ENCODE assay signal across 1 cellular context in the genomic region with DNA sequence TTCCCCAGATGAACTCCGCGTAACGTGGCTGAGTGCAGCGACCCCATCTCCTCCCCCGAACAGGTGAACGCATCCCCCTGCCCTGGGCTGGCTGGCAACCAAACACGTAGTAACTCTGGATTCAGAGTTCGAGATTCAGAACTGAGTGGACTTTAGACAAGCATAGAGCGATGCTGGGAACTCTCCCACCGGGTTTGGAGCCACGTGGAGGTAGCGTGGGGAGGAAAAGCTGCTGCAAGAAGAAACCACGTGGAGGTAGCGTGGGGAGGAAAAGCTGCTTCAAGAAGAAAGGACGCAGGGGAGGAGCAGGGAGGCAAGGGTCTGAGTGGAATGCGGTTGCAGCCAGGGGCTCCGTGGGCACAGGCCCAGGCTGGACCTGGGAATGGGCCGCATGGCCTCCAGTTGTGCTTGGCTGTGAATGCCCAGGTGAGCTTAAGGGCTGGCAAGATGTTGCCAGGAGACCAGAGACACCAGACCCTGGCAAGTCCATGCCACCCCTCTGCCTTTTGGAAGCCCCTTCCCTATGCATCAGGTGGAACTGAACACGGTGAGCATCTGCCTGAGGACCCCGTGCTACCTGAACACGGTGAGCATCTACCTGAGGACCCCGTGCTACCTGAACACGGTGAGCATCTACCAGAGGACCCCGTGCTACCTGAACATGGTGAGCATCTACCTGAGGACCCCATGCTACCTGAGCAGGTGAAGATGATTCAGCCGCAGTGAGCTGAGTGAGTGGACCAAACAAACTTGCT.
TF ChIP-seq lines count a peak whose summit lies in the region.

No MANE protein-coding gene starts in this region.

TF ChIP-seq in HepG2, 621 proteins besides CTCF, POLR2A, EP300 and RAD21 (continued from another document):
- TF ChIP-seq, protein P1, sequence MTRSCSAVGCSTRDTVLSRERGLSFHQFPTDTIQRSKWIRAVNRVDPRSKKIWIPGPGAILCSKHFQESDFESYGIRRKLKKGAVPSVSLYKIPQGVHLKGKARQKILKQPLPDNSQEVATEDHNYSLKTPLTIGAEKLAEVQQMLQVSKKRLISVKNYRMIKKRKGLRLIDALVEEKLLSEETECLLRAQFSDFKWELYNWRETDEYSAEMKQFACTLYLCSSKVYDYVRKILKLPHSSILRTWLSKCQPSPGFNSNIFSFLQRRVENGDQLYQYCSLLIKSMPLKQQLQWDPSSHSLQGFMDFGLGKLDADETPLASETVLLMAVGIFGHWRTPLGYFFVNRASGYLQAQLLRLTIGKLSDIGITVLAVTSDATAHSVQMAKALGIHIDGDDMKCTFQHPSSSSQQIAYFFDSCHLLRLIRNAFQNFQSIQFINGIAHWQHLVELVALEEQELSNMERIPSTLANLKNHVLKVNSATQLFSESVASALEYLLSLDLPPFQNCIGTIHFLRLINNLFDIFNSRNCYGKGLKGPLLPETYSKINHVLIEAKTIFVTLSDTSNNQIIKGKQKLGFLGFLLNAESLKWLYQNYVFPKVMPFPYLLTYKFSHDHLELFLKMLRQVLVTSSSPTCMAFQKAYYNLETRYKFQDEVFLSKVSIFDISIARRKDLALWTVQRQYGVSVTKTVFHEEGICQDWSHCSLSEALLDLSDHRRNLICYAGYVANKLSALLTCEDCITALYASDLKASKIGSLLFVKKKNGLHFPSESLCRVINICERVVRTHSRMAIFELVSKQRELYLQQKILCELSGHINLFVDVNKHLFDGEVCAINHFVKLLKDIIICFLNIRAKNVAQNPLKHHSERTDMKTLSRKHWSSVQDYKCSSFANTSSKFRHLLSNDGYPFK (CRISPR knock-in tag; IDR thresholded peaks at IDR 0.05; ENCODE audit: borderline replicate concordance): peak; percentile 57; the same call in 1 of the 2 replicates
- TF ChIP-seq PHF8 (CRISPR knock-in tag; IDR thresholded peaks at IDR 0.05) (no peak), MTA1 (CRISPR knock-in tag; IDR thresholded peaks at IDR 0.05; ENCODE audit: borderline replicate concordance) (peak; percentile 69; the same call in 1 of the 2 replicates), ZNF274 (CRISPR knock-in tag; IDR thresholded peaks at IDR 0.05) (0 out of 2 replicates have a peak, but pooled peaks have one; percentile 46), ZNF605 (CRISPR knock-in tag; IDR thresholded peaks at IDR 0.05) (0 out of 2 replicates have a peak, but pooled peaks have one; percentile 41), ZFP1 (CRISPR knock-in tag; IDR thresholded peaks at IDR 0.05) (no peak), MBD4 (IDR thresholded peaks at IDR 0.05; ENCODE audit: borderline replicate concordance, low read length) (no peak), ZBTB7A (CRISPR knock-in tag; IDR thresholded peaks at IDR 0.05) (0 out of 2 replicates have a peak, but pooled peaks have one; percentile 25), ZNF354B (CRISPR knock-in tag; IDR thresholded peaks at IDR 0.05) (no peak), ZMYM3 (CRISPR knock-in tag; IDR thresholded peaks at IDR 0.05) (no peak), NFE2L1 (CRISPR knock-in tag; IDR thresholded peaks at IDR 0.05; ENCODE audit: borderline replicate concordance) (no peak), ZNF569 (CRISPR knock-in tag; IDR thresholded peaks at IDR 0.05; ENCODE audit: borderline replicate concordance) (no peak)
- TF ChIP-seq, protein P2, sequence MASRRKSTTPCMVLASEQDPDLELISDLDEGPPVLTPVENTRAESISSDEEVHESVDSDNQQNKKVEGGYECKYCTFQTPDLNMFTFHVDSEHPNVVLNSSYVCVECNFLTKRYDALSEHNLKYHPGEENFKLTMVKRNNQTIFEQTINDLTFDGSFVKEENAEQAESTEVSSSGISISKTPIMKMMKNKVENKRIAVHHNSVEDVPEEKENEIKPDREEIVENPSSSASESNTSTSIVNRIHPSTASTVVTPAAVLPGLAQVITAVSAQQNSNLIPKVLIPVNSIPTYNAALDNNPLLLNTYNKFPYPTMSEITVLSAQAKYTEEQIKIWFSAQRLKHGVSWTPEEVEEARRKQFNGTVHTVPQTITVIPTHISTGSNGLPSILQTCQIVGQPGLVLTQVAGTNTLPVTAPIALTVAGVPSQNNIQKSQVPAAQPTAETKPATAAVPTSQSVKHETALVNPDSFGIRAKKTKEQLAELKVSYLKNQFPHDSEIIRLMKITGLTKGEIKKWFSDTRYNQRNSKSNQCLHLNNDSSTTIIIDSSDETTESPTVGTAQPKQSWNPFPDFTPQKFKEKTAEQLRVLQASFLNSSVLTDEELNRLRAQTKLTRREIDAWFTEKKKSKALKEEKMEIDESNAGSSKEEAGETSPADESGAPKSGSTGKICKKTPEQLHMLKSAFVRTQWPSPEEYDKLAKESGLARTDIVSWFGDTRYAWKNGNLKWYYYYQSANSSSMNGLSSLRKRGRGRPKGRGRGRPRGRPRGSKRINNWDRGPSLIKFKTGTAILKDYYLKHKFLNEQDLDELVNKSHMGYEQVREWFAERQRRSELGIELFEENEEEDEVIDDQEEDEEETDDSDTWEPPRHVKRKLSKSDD (CRISPR knock-in tag; IDR thresholded peaks at IDR 0.05; ENCODE audit: low read depth): no peak
- TF ChIP-seq, protein P3, sequence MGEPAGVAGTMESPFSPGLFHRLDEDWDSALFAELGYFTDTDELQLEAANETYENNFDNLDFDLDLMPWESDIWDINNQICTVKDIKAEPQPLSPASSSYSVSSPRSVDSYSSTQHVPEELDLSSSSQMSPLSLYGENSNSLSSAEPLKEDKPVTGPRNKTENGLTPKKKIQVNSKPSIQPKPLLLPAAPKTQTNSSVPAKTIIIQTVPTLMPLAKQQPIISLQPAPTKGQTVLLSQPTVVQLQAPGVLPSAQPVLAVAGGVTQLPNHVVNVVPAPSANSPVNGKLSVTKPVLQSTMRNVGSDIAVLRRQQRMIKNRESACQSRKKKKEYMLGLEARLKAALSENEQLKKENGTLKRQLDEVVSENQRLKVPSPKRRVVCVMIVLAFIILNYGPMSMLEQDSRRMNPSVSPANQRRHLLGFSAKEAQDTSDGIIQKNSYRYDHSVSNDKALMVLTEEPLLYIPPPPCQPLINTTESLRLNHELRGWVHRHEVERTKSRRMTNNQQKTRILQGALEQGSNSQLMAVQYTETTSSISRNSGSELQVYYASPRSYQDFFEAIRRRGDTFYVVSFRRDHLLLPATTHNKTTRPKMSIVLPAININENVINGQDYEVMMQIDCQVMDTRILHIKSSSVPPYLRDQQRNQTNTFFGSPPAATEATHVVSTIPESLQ (CRISPR knock-in tag; conservative IDR thresholded peaks at IDR 0.05): no peak
- TF ChIP-seq, protein P4, sequence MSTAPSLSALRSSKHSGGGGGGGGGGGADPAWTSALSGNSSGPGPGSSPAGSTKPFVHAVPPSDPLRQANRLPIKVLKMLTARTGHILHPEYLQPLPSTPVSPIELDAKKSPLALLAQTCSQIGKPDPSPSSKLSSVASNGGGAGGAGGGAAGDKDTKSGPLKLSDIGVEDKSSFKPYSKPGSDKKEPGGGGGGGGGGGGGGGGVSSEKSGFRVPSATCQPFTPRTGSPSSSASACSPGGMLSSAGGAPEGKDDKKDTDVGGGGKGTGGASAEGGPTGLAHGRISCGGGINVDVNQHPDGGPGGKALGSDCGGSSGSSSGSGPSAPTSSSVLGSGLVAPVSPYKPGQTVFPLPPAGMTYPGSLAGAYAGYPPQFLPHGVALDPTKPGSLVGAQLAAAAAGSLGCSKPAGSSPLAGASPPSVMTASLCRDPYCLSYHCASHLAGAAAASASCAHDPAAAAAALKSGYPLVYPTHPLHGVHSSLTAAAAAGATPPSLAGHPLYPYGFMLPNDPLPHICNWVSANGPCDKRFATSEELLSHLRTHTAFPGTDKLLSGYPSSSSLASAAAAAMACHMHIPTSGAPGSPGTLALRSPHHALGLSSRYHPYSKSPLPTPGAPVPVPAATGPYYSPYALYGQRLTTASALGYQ (CRISPR knock-in tag; IDR thresholded peaks at IDR 0.05): no peak
- TF ChIP-seq, protein P5, sequence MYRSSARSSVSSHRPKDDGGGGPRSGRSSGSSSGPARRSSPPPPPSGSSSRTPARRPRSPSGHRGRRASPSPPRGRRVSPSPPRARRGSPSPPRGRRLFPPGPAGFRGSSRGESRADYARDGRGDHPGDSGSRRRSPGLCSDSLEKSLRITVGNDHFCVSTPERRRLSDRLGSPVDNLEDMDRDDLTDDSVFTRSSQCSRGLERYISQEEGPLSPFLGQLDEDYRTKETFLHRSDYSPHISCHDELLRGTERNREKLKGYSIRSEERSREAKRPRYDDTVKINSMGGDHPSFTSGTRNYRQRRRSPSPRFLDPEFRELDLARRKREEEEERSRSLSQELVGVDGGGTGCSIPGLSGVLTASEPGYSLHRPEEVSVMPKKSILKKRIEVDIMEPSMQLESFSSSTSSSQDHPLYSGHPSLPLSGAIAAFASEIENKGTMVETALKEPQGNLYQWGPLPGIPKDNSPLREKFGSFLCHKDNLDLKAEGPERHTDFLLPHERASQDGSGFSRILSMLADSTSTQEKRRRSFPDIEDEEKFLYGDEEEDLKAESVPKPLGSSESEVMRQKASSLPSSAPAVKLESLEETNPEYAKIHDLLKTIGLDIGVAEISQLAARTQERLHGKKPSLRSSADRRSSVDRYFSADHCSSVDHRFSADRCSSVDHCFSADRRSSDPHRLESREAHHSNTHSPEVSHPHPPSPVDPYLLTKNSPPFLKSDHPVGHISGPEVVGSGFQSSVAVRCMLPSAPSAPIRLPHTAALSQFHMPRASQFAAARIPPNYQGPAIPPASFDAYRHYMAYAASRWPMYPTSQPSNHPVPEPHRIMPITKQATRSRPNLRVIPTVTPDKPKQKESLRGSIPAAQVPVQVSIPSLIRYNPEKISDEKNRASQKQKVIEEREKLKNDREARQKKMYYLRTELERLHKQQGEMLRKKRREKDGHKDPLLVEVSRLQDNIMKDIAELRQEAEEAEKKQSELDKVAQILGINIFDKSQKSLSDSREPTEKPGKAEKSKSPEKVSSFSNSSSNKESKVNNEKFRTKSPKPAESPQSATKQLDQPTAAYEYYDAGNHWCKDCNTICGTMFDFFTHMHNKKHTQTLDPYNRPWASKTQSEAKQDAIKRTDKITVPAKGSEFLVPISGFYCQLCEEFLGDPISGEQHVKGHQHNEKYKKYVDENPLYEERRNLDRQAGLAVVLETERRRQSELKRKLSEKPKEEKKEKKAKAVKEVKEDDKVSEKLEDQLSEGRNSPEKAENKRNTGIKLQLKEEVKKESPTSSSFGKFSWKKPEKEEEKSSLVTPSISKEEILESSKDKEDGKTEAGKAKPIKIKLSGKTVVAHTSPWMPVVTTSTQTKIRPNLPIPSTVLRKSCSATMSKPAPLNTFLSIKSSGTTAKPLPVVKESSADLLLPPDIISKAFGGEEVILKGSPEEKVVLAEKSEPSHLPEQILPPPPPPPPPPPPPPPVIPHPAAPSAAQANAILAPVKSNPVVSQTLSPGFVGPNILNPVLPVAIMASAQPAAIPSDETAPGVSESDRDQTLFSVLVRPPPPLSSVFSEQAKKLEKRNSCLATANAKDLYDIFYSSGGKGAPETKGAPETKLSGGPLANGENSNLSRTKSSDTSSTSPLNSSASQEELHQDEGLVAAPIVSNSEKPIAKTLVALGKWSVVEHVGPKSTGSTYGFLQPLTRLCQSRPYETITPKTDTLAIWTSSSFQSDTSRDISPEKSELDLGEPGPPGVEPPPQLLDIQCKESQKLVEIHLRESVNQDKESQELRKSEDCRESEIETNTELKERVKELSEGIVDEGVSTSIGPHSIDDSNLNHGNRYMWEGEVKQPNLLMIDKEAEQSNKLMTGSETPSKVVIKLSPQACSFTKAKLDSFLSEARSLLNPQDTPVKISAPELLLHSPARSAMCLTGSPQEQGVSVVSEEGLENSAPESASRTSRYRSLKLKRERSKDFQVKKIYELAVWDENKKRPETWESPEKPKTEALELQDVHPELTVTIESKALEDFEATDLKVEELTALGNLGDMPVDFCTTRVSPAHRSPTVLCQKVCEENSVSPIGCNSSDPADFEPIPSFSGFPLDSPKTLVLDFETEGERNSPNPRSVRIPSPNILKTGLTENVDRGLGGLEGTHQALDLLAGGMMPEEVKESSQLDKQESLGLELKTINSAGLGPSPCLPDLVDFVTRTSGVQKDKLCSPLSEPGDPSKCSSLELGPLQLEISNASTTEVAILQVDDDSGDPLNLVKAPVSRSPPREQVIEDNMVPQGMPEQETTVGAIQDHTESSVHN (CRISPR knock-in tag; IDR thresholded peaks at IDR 0.05): no peak
